17 cellular contexts compared by ENCODE assay signal in the genomic region with DNA sequence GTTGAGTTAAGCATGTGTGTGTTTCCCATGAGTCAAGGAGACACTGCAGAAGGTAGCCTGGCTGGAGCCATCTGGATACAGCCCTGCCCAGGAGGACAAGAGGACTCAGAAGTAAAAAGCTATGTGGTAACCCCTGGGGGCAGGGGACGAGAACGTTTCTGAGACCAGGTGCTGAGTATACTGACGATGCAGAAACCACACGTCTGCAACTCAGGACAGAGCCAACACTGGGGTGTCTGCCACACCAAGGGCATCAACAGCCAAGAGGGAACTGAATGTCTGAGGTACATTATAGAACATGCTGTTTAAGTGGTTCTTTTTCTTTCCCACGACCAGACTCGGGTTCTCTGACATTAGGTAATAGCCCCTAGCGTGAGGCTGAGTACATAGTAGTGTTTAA.
"Had no signal": no experiment of that assay in that cellular context is flagged by ENCODE, and none has a peak within 500 bp of the region (broad histone marks: within the 10 kb centered on the region; RNA-seq: fewer than 3 reads in every experiment).

No MANE protein-coding gene starts in this region.

- H3K9me3 Mint-ChIP-seq: activated CD4-positive, alpha-beta memory T cell treated with anti-CD3 and anti-CD28 coated beads for 36 hours; activated naive CD4-positive, alpha-beta T cell treated with anti-CD3 and anti-CD28 coated beads, Interleukin-2, amount 50 U/mL, for 72 hours; activated T-helper 1 cell treated with anti-CD3 and anti-CD28 coated beads, Interleukin-12 subunit alpha, Interleukin-12 subunit beta, Interleukin-2, Interleukin-4 antibody, amounts not matched to agents 30 ng/mL and 10 ng/mL and 1 ng/mL, durations not matched to agents 14 hours and 24 hours and 36 hours; effector memory CD8-positive, alpha-beta T cell; neural crest cell; stimulated activated naive CD8-positive, alpha-beta T cell treated with anti-CD3 and anti-CD28 coated beads, Interleukin-15, Interleukin-2, amounts not matched to agents 100 ng/mL and 50 ng/mL, for 24 hours had no signal

- H3K9me3 ChIP-seq: adrenal gland, vagina had no signal

- H3K4me1 ChIP-seq: vagina had no signal

- ATAC-seq: activated CD4-positive, alpha-beta T cell treated with anti-CD3 and anti-CD28 coated beads for 36 hours; activated naive CD4-positive, alpha-beta T cell treated with anti-CD3 and anti-CD28 coated beads, Interleukin-2, amount 50 U/mL, for 72 hours; effector memory CD8-positive, alpha-beta T cell had no signal

- H3K4me1 Mint-ChIP-seq: neural crest cell had no signal

- H3K27me3 Mint-ChIP-seq: activated CD4-positive, alpha-beta memory T cell treated with anti-CD3 and anti-CD28 coated beads for 36 hours; activated CD4-positive, alpha-beta T cell treated with anti-CD3 and anti-CD28 coated beads for 36 hours; effector memory CD8-positive, alpha-beta T cell; naive B cell; stimulated activated naive CD8-positive, alpha-beta T cell treated with anti-CD3 and anti-CD28 coated beads, Interleukin-15, Interleukin-2, amounts not matched to agents 100 ng/mL and 50 ng/mL, for 24 hours had no signal

- H3K4me3 Mint-ChIP-seq: activated CD4-positive, alpha-beta memory T cell treated with anti-CD3 and anti-CD28 coated beads for 36 hours; activated CD4-positive, alpha-beta T cell treated with anti-CD3 and anti-CD28 coated beads for 36 hours; activated T-helper 1 cell treated with anti-CD3 and anti-CD28 coated beads, Interleukin-12 subunit alpha, Interleukin-12 subunit beta, Interleukin-2, Interleukin-4 antibody, amounts not matched to agents 30 ng/mL and 10 ng/mL and 1 ng/mL, durations not matched to agents 14 hours and 24 hours and 36 hours; effector memory CD8-positive, alpha-beta T cell; naive B cell; neural crest cell; stimulated activated naive CD8-positive, alpha-beta T cell treated with anti-CD3 and anti-CD28 coated beads, Interleukin-15, Interleukin-2, amounts not matched to agents 100 ng/mL and 50 ng/mL, for 24 hours had no signal

- H3K4me3 ChIP-seq: adrenal gland, cardiac muscle cell, lung, vagina had no signal

- H3K27ac Mint-ChIP-seq: activated CD4-positive, alpha-beta memory T cell treated with anti-CD3 and anti-CD28 coated beads for 36 hours; activated CD4-positive, alpha-beta T cell treated with anti-CD3 and anti-CD28 coated beads for 36 hours; activated naive CD4-positive, alpha-beta T cell treated with anti-CD3 and anti-CD28 coated beads, Interleukin-2, amount 50 U/mL, for 72 hours; activated T-helper 1 cell treated with anti-CD3 and anti-CD28 coated beads, Interleukin-12 subunit alpha, Interleukin-12 subunit beta, Interleukin-2, Interleukin-4 antibody, amounts not matched to agents 30 ng/mL and 10 ng/mL and 1 ng/mL, durations not matched to agents 14 hours and 24 hours and 36 hours; stimulated activated naive CD8-positive, alpha-beta T cell treated with anti-CD3 and anti-CD28 coated beads, Interleukin-15, Interleukin-2, amounts not matched to agents 100 ng/mL and 50 ng/mL, for 24 hours had no signal

- H3K27ac ChIP-seq: adrenal gland, cardiac muscle cell, vagina had no signal

- H3K36me3 ChIP-seq: adrenal gland, vagina had no signal

- H3K27me3 ChIP-seq: adrenal gland, cardiac muscle cell, vagina had no signal

- H3K36me3 Mint-ChIP-seq: activated CD4-positive, alpha-beta memory T cell treated with anti-CD3 and anti-CD28 coated beads for 36 hours; activated naive CD4-positive, alpha-beta T cell treated with anti-CD3 and anti-CD28 coated beads, Interleukin-2, amount 50 U/mL, for 72 hours; naive B cell had no signal

- DNase-seq: activated CD4-positive, alpha-beta memory T cell treated with anti-CD3 and anti-CD28 coated beads for 36 hours; activated CD4-positive, alpha-beta T cell treated with anti-CD3 and anti-CD28 coated beads for 36 hours; activated gamma-delta T cell treated with Interleukin-2 at 50 U/mL for 16 hours; activated T-cell treated with anti-CD3 and anti-CD28 coated beads for 4 hours; adrenal gland; dermis blood vessel endothelial cell; effector memory CD8-positive, alpha-beta T cell; hypothalamus; naive B cell; trophoblast cell had no signal
